ENCODE assay signal across 2 cellular contexts in genomic region chr9:135655317-135656003, GRCh38.
TF ChIP-seq lines count a peak whose summit lies in the region.

No MANE protein-coding gene starts in this region.

TF ChIP-seq in SK-N-SH, 30 proteins besides CTCF, POLR2A, EP300 and RAD21 (continued from another document):
- no peak for TF ChIP-seq TAF1 (IDR thresholded peaks at IDR 0.05; ENCODE audit: borderline replicate concordance, low read depth, low read length)
- no peak for TF ChIP-seq GABPA (IDR thresholded peaks at IDR 0.05; ENCODE audit: low read depth)
- TF ChIP-seq MAX (IDR thresholded peaks at IDR 0.05; ENCODE audit: low read depth) = no peak
- no peak for TF ChIP-seq RCOR1 (IDR thresholded peaks at IDR 0.05; ENCODE audit: low read length)
- TF ChIP-seq USF1 (IDR thresholded peaks at IDR 0.05; ENCODE audit: borderline replicate concordance, low read depth) = no peak
- TF ChIP-seq CHD2 (IDR thresholded peaks at IDR 0.05; ENCODE audit: low read length, partially characterized antibody) = no peak
- no peak for TF ChIP-seq NRF1 (IDR thresholded peaks at IDR 0.05; ENCODE audit: low read depth, low read length)
- no peak for TF ChIP-seq RFX5 (IDR thresholded peaks at IDR 0.05; ENCODE audit: low read length)
- TF ChIP-seq FOXM1 (IDR thresholded peaks at IDR 0.05; ENCODE audit: low read depth) = no peak
- TF ChIP-seq USF2 (IDR thresholded peaks at IDR 0.05; ENCODE audit: borderline replicate concordance, low read depth, low read length) = no peak
- TF ChIP-seq YY1 (IDR thresholded peaks at IDR 0.05; ENCODE audit: low read depth) = no peak
- no peak for TF ChIP-seq REST (IDR thresholded peaks at IDR 0.05; ENCODE audit: low read depth, low read length)
- TF ChIP-seq EZH2phosphoT487 (IDR thresholded peaks at IDR 0.05; ENCODE audit: borderline replicate concordance, low read depth) = no peak
- no peak for TF ChIP-seq MXI1 (IDR thresholded peaks at IDR 0.05; ENCODE audit: low read depth, low read length)
- no peak for TF ChIP-seq TEAD4 (IDR thresholded peaks at IDR 0.05; ENCODE audit: borderline replicate concordance, insufficient read depth)
- no peak for TF ChIP-seq GATA2 (CRISPR knock-in tag; IDR thresholded peaks at IDR 0.05)

TF ChIP-seq in SK-N-SH treated with all-trans-retinoic acid at 6 μM for 48 hours, 23 proteins besides CTCF, POLR2A, EP300 and RAD21 (continued from another document):
- TF ChIP-seq TCF4 (CRISPR knock-in tag; IDR thresholded peaks at IDR 0.05; ENCODE audit: borderline replicate concordance) (no peak), CSDC2 (CRISPR knock-in tag; IDR thresholded peaks at IDR 0.05) (no peak), ESRRG (CRISPR knock-in tag; IDR thresholded peaks at IDR 0.05) (no peak), POU6F1 (CRISPR knock-in tag; IDR thresholded peaks at IDR 0.05; ENCODE audit: borderline replicate concordance, low read depth) (no peak), RARB (CRISPR knock-in tag; IDR thresholded peaks at IDR 0.05) (no peak), OSR1 (CRISPR knock-in tag; IDR thresholded peaks at IDR 0.05) (no peak), SNAI2 (CRISPR knock-in tag; IDR thresholded peaks at IDR 0.05) (no peak), CSRNP3 (CRISPR knock-in tag; IDR thresholded peaks at IDR 0.05) (no peak), ZNF565 (CRISPR knock-in tag; conservative IDR thresholded peaks at IDR 0.05; ENCODE audit: low read depth) (no peak), TOX (CRISPR knock-in tag; IDR thresholded peaks at IDR 0.05; ENCODE audit: borderline replicate concordance) (no peak), ZNF8 (CRISPR knock-in tag; IDR thresholded peaks at IDR 0.05) (no peak), BACH2 (CRISPR knock-in tag; IDR thresholded peaks at IDR 0.05; ENCODE audit: borderline replicate concordance) (no peak), PPARA (CRISPR knock-in tag; IDR thresholded peaks at IDR 0.05; ENCODE audit: borderline replicate concordance) (no peak)
